1 cellular context compared by ENCODE assay signal in the genomic region with DNA sequence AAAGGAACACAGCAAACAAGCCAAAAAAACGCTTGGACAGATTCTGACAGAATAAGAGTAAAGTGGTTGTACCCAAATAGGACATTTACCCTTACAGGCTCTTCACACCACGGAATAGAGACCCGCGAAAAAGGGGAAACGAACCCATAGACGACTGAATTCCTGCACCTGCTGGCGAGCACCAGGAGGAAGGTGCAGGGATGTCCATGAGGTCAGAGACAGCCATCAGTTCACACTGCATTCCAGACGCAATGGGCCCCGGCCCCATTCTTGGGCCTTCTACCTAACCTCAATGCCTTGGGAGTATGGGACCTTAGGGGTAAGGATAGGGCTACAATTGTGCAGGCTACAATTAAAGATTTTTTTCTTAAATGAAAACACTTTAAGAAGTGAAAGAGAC.
TF ChIP-seq lines count a peak whose summit lies in the region.

No MANE protein-coding gene starts in this region.

TF ChIP-seq in WTC11, 78 proteins besides CTCF, POLR2A, EP300 and RAD21 (continued from another document):
- no peak for TF ChIP-seq MAX (CRISPR knock-in tag; IDR thresholded peaks at IDR 0.05)
- TF ChIP-seq ZMAT4 (CRISPR knock-in tag; IDR thresholded peaks at IDR 0.05), result no peak
- no peak for TF ChIP-seq CREM (CRISPR knock-in tag; IDR thresholded peaks at IDR 0.05)
- no peak for TF ChIP-seq ARID4B (CRISPR knock-in tag; IDR thresholded peaks at IDR 0.05; ENCODE audit: borderline replicate concordance)
- no peak for TF ChIP-seq SP1 (CRISPR knock-in tag; conservative IDR thresholded peaks at IDR 0.05)
- TF ChIP-seq IRF2 (CRISPR knock-in tag; IDR thresholded peaks at IDR 0.05; ENCODE audit: borderline replicate concordance, low read depth), result no peak
